Comparison of ENCODE assay signal across 1 cellular context in genomic region chr11:65486570-65487466, GRCh38.
TF ChIP-seq lines count a peak whose summit lies in the region.

No MANE protein-coding gene starts in this region.

TF ChIP-seq in GM23338, 12 proteins besides CTCF, POLR2A, EP300 and RAD21 (continued from another document):
- TF ChIP-seq, protein P1, sequence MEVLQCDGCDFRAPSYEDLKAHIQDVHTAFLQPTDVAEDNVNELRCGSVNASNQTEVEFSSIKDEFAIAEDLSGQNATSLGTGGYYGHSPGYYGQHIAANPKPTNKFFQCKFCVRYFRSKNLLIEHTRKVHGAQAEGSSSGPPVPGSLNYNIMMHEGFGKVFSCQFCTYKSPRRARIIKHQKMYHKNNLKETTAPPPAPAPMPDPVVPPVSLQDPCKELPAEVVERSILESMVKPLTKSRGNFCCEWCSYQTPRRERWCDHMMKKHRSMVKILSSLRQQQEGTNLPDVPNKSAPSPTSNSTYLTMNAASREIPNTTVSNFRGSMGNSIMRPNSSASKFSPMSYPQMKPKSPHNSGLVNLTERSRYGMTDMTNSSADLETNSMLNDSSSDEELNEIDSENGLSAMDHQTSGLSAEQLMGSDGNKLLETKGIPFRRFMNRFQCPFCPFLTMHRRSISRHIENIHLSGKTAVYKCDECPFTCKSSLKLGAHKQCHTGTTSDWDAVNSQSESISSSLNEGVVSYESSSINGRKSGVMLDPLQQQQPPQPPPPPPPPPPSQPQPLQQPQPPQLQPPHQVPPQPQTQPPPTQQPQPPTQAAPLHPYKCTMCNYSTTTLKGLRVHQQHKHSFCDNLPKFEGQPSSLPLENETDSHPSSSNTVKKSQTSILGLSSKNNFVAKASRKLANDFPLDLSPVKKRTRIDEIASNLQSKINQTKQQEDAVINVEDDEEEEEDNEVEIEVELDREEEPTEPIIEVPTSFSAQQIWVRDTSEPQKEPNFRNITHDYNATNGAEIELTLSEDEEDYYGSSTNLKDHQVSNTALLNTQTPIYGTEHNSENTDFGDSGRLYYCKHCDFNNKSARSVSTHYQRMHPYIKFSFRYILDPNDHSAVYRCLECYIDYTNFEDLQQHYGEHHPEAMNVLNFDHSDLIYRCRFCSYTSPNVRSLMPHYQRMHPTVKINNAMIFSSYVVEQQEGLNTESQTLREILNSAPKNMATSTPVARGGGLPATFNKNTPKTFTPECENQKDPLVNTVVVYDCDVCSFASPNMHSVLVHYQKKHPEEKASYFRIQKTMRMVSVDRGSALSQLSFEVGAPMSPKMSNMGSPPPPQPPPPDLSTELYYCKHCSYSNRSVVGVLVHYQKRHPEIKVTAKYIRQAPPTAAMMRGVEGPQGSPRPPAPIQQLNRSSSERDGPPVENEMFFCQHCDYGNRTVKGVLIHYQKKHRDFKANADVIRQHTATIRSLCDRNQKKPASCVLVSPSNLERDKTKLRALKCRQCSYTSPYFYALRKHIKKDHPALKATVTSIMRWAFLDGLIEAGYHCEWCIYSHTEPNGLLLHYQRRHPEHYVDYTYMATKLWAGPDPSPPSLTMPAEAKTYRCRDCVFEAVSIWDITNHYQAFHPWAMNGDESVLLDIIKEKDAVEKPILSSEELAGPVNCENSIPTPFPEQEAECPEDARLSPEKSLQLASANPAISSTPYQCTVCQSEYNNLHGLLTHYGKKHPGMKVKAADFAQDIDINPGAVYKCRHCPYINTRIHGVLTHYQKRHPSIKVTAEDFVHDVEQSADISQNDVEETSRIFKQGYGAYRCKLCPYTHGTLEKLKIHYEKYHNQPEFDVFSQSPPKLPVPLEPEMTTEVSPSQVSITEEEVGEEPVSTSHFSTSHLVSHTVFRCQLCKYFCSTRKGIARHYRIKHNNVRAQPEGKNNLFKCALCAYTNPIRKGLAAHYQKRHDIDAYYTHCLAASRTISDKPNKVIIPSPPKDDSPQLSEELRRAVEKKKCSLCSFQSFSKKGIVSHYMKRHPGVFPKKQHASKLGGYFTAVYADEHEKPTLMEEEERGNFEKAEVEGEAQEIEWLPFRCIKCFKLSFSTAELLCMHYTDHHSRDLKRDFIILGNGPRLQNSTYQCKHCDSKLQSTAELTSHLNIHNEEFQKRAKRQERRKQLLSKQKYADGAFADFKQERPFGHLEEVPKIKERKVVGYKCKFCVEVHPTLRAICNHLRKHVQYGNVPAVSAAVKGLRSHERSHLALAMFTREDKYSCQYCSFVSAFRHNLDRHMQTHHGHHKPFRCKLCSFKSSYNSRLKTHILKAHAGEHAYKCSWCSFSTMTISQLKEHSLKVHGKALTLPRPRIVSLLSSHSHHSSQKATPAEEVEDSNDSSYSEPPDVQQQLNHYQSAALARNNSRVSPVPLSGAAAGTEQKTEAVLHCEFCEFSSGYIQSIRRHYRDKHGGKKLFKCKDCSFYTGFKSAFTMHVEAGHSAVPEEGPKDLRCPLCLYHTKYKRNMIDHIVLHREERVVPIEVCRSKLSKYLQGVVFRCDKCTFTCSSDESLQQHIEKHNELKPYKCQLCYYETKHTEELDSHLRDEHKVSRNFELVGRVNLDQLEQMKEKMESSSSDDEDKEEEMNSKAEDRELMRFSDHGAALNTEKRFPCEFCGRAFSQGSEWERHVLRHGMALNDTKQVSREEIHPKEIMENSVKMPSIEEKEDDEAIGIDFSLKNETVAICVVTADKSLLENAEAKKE (CRISPR knock-in tag; IDR thresholded peaks at IDR 0.05) = no peak
- TF ChIP-seq NANOG (IDR thresholded peaks at IDR 0.05; ENCODE audit: borderline replicate concordance) (no peak), REST (IDR thresholded peaks at IDR 0.05; ENCODE audit: unreplicated experiment) (no peak), ETS1 (IDR thresholded peaks at IDR 0.05) (no peak), EZH2phosphoT487 (IDR thresholded peaks at IDR 0.05; ENCODE audit: unreplicated experiment) (no peak), CREB1 (CRISPR knock-in tag; IDR thresholded peaks at IDR 0.05; ENCODE audit: low read depth) (no peak), ZNF114 (CRISPR knock-in tag; IDR thresholded peaks at IDR 0.05) (no peak), STAT1 (IDR thresholded peaks at IDR 0.05; ENCODE audit: unreplicated experiment) (no peak)
